26 cellular contexts compared by ENCODE assay signal in genomic region chr5:65094279-65094678, GRCh38.
"Had no signal": no experiment of that assay in that cellular context is flagged by ENCODE, and none has a peak within 500 bp of the region (broad histone marks: within the 10 kb centered on the region; RNA-seq: fewer than 3 reads in every experiment).

No MANE protein-coding gene starts in this region.

- H3K27ac ChIP-seq: coronary artery, esophagus squamous epithelium, gastrocnemius medialis, left lung, neural progenitor cell, psoas muscle, sigmoid colon, stomach, thyroid gland, upper lobe of left lung had no signal

- H2AFZ ChIP-seq: neural progenitor cell had no signal

- H3K9ac ChIP-seq: neural progenitor cell had no signal

- ATAC-seq: gastrocnemius medialis; left cardiac atrium; left lung; naive thymus-derived CD4-positive, alpha-beta T cell; psoas muscle; right cardiac atrium; stimulated activated effector memory CD8-positive, alpha-beta T cell treated with anti-CD3 and anti-CD28 coated beads, Interleukin-12 subunit alpha, Interleukin-12 subunit beta, amount 100 ng/mL, for 72 hours had no signal

- H3K4me1 ChIP-seq: esophagus squamous epithelium, gastrocnemius medialis, left lung, neural progenitor cell, psoas muscle, sigmoid colon, stomach, thyroid gland, upper lobe of left lung had no signal

- H3K36me3 ChIP-seq: esophagus squamous epithelium, gastrocnemius medialis, left lung, neural progenitor cell, sigmoid colon, stomach, thyroid gland, upper lobe of left lung had no signal

- DNase-seq: dermis blood vessel endothelial cell; effector memory CD4-positive, alpha-beta T cell; erythroblast; esophagus squamous epithelium; gastrocnemius medialis; head of caudate nucleus; left cardiac atrium; left lung; mesendoderm; midbrain; naive thymus-derived CD4-positive, alpha-beta T cell; nucleus accumbens; psoas muscle; right cardiac atrium; sigmoid colon; stimulated activated CD4-positive, alpha-beta T cell treated with anti-CD3 and anti-CD28 coated beads, Interleukin-2, amount 100 ng/mL, for 24 hours; stimulated activated CD4-positive, alpha-beta T cell treated with anti-CD3 and anti-CD28 coated beads, Interleukin-4, amount 100 ng/mL, for 24 hours; stimulated activated naive CD4-positive, alpha-beta T cell treated with Interleukin-2 at 50 U/mL for 16 hours; stomach; thyroid gland; upper lobe of left lung had no signal

- H3K4me2 ChIP-seq: neural progenitor cell had no signal

- H3K4me3 ChIP-seq: coronary artery, esophagus squamous epithelium, gastrocnemius medialis, left lung, neural progenitor cell, psoas muscle, sigmoid colon, stomach, thyroid gland, upper lobe of left lung had no signal

- H3K27me3 ChIP-seq: esophagus squamous epithelium, gastrocnemius medialis, left lung, neural progenitor cell, sigmoid colon, stomach, thyroid gland, upper lobe of left lung had no signal

- FAIRE-seq: endothelial cell of umbilical vein, urothelium cell line had no signal

- H3K9me3 ChIP-seq: esophagus squamous epithelium, gastrocnemius medialis, psoas muscle, sigmoid colon, stomach, thyroid gland, upper lobe of left lung had no signal
